8 cellular contexts compared by ENCODE assay signal in genomic region chr7:2560175-2560695, GRCh38. TPM values are rescaled to one million over a fixed set of nuclear protein-coding genes. Genes with fewer than 3 reads are reported as not detected.
DNase-seq lines count a peak whose midpoint lies in the region; ATAC-seq and TF ChIP-seq lines count a peak whose summit lies in the region.

No MANE protein-coding gene starts in this region.

- H3K4me1 Mint-ChIP-seq in activated naive CD4-positive, alpha-beta T cell treated with anti-CD3 and anti-CD28 coated beads for 36 hours (ENCODE audit: low read depth), result peaks cover 9% of the 10 kb centered on the region
- H3K4me1 Mint-ChIP-seq in glutamatergic neuron (ENCODE audit: low read depth, unreplicated experiment), result peaks cover 6% of the 10 kb centered on the region

- H3K4me3 ChIP-seq in SK-N-MC (peak overlapping the region; percentile 88), tibial artery (peak overlapping the region; percentile 87 to 90)

- TF ChIP-seq CTCF in glutamatergic neuron (IDR thresholded peaks at IDR 0.05; ENCODE audit: partially characterized antibody, unreplicated experiment) (no peak), tibial artery (IDR thresholded peaks at IDR 0.05) (no peak)

- peak overlapping the region; percentile 76 for H3K4me3 Mint-ChIP-seq in activated naive CD4-positive, alpha-beta T cell treated with anti-CD3 and anti-CD28 coated beads for 36 hours
- H3K4me3 Mint-ChIP-seq in glutamatergic neuron (ENCODE audit: unreplicated experiment), result peak overlapping the region; percentile 42

- peaks cover 0 to 31% (median 20%) of the 10 kb centered on the region in 4 donors for H3K4me1 ChIP-seq in tibial artery

- H3K9me3 Mint-ChIP-seq in activated naive CD4-positive, alpha-beta T cell treated with anti-CD3 and anti-CD28 coated beads for 36 hours, result no peaks in the 10 kb centered on the region
- H3K9me3 Mint-ChIP-seq in glutamatergic neuron (ENCODE audit: unreplicated experiment), result peaks cover 7% of the 10 kb centered on the region

- CTCF ChIA-PET in activated naive CD4-positive, alpha-beta T cell treated with anti-CD3 and anti-CD28 coated beads for 36 hours (lab: Charles Lee), result interaction anchor here (1.1 to 2.2 kb wide), 2 partner anchors 92 to 149 kb away, joined by 3 to 6 read pairs; no protein-coding TSS in a partner anchor

- intact Hi-C loops in activated naive CD4-positive, alpha-beta T cell treated with anti-CD3 and anti-CD28 coated beads for 36 hours (cut with micrococcal nuclease), result no loop called here
- intact Hi-C loops in tibial artery (cut with DNase I; ENCODE audit: low total_unique reads), result loop anchor here (5.0 to 10.0 kb wide), 2 partner anchors 38 to 125 kb away; partner anchors contain the start of gene AMZ1

- no peak overlapping the region for H3K9ac ChIP-seq in SK-N-MC (ENCODE audit: insufficient read length)

- H3K27me3 Mint-ChIP-seq in activated naive CD4-positive, alpha-beta T cell treated with anti-CD3 and anti-CD28 coated beads for 36 hours (ENCODE audit: low read depth), result no peaks in the 10 kb centered on the region
- peaks cover 4% of the 10 kb centered on the region for H3K27me3 Mint-ChIP-seq in glutamatergic neuron (ENCODE audit: unreplicated experiment)

- no peaks in the 10 kb centered on the region for H3K27me3 ChIP-seq in tibial artery

- no peaks in the 10 kb centered on the region for H3K36me3 Mint-ChIP-seq in activated naive CD4-positive, alpha-beta T cell treated with anti-CD3 and anti-CD28 coated beads for 36 hours (ENCODE audit: low read depth)
- no peaks in the 10 kb centered on the region for H3K36me3 Mint-ChIP-seq in glutamatergic neuron (ENCODE audit: unreplicated experiment)

- H3K36me3 ChIP-seq in SK-N-MC (ENCODE audit: insufficient read depth, low read length) (peaks cover 6% of the 10 kb centered on the region; the same call in 1 of the 2 replicates), tibial artery (no peaks in the 10 kb centered on the region)

- ATAC-seq in HG03457 (IDR thresholded peaks at IDR 0.05; ENCODE audit: unreplicated experiment), result no peak

- H3K27ac ChIP-seq in SK-N-MC (no peak overlapping the region), tibial artery (peak overlapping the region in 1 of 2 donors; percentile 69)

- H3K9me3 ChIP-seq in SK-N-MC (ENCODE audit: low read depth, low read length) (no peaks in the 10 kb centered on the region), tibial artery (no peaks in the 10 kb centered on the region)

- no peak overlapping the region for H3K27ac Mint-ChIP-seq in activated naive CD4-positive, alpha-beta T cell treated with anti-CD3 and anti-CD28 coated beads for 36 hours
- H3K27ac Mint-ChIP-seq in glutamatergic neuron (ENCODE audit: unreplicated experiment), result no peak overlapping the region

- DNase-seq in activated naive CD4-positive, alpha-beta T cell treated with anti-CD3 and anti-CD28 coated beads for 36 hours, result no peak
- no peak for DNase-seq in activated naive CD4-positive, alpha-beta T cell treated with anti-CD3 and anti-CD28 coated beads, Interleukin-2, amount 50 U/mL, for 16 hours
- no peak for DNase-seq in SK-N-MC (ENCODE audit: low read depth, low spot score)
- DNase-seq in glutamatergic neuron, result no peak
- DNase-seq in tibial artery, result no peak
- DNase-seq in hypothalamus (lab: John Stamatoyannopoulos, UW), result no peak
- DNase-seq in stimulated activated CD4-positive, alpha-beta T cell treated with anti-CD3 and anti-CD28 coated beads, Interleukin-4, amount 100 ng/mL, for 4 hours, result no peak

RNA-seq across cellular contexts. Expression of gene IQCE, which starts 1.5 kb away (rescaled TPM):
- 1 to 10 TPM; 6.6 to 9.4 TPM for total RNA-seq in activated naive CD4-positive, alpha-beta T cell treated with anti-CD3 and anti-CD28 coated beads for 36 hours
- 12.0 TPM for total RNA-seq in glutamatergic neuron (ENCODE audit: unreplicated experiment)

RNA-seq across cellular contexts. Expression of gene BRAT1, which starts 4.9 kb away (rescaled TPM):
- 10 to 100 TPM; 26.8 to 27.3 TPM for total RNA-seq in activated naive CD4-positive, alpha-beta T cell treated with anti-CD3 and anti-CD28 coated beads for 36 hours
- 30.5 TPM for total RNA-seq in glutamatergic neuron (ENCODE audit: unreplicated experiment)

RNA-seq across cellular contexts. Expression of gene LFNG, which starts 40.7 kb away (rescaled TPM):
- 10 to 100 TPM; 19.7 to 22.7 TPM for total RNA-seq in activated naive CD4-positive, alpha-beta T cell treated with anti-CD3 and anti-CD28 coated beads for 36 hours
- total RNA-seq in glutamatergic neuron (ENCODE audit: unreplicated experiment), result 75.5 TPM
